In the genomic region with DNA sequence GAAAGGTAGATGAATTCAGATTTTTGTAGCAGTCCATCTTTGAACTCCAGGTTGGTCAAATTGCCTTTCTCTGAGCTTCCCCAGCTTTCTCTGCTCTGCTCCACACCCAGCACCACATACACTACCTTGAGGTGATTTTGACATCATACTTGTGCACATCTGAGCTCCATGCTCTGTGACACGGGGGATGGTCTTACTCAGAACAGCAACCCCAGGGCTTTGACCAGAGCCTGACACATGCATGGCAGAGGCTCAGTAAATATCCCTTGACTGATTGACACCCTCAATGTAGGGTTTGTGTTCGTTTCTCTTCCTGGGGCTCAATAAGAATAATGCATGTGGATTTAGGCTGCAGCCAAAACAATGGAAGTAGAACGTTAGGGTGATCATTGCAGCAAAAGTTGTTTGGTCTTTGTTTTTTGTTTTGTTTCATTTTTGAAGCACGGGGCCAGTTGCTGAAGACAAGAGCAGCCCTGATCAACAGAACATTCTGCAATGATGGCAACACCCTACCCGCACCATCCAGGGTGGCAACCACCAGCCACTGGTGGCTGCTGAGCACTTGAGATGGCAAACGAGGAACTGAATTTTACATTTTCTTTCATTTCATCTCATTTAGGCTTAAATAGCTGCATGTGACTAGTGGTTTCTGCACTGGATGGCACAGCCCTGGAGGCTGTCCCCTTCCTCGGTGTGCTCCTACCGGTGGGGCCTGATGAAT, we compare ENCODE assay signal across 2 cellular contexts.
TF ChIP-seq lines count a peak whose summit lies in the region.

No MANE protein-coding gene starts in this region.

TF ChIP-seq in SK-N-SH, 30 proteins besides CTCF, POLR2A, EP300 and RAD21 (continued from another document):
- TF ChIP-seq, protein P1, sequence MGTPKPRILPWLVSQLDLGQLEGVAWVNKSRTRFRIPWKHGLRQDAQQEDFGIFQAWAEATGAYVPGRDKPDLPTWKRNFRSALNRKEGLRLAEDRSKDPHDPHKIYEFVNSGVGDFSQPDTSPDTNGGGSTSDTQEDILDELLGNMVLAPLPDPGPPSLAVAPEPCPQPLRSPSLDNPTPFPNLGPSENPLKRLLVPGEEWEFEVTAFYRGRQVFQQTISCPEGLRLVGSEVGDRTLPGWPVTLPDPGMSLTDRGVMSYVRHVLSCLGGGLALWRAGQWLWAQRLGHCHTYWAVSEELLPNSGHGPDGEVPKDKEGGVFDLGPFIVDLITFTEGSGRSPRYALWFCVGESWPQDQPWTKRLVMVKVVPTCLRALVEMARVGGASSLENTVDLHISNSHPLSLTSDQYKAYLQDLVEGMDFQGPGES (IDR thresholded peaks at IDR 0.05; ENCODE audit: low read depth, low read length), result no peak
- TF ChIP-seq FOXJ3 (CRISPR knock-in tag; IDR thresholded peaks at IDR 0.05) (no peak), REST (IDR thresholded peaks at IDR 0.05; ENCODE audit: low read depth, low read length) (no peak), TEAD4 (IDR thresholded peaks at IDR 0.05; ENCODE audit: borderline replicate concordance, insufficient read depth) (no peak), TAF1 (IDR thresholded peaks at IDR 0.05; ENCODE audit: borderline replicate concordance, low read depth, low read length) (no peak), MXI1 (IDR thresholded peaks at IDR 0.05; ENCODE audit: low read depth, low read length) (no peak), USF1 (IDR thresholded peaks at IDR 0.05; ENCODE audit: borderline replicate concordance, low read depth) (no peak), GATA2 (CRISPR knock-in tag; IDR thresholded peaks at IDR 0.05) (no peak), SMC3 (IDR thresholded peaks at IDR 0.05; ENCODE audit: low read depth, low read length) (no peak), RFX5 (IDR thresholded peaks at IDR 0.05; ENCODE audit: low read length) (no peak), CHD2 (IDR thresholded peaks at IDR 0.05; ENCODE audit: low read length, partially characterized antibody) (no peak), SIN3A (IDR thresholded peaks at IDR 0.05; ENCODE audit: borderline replicate concordance, low read depth, low read length) (no peak), YY1 (IDR thresholded peaks at IDR 0.05; ENCODE audit: low read depth) (no peak)
TF ChIP-seq in SK-N-SH: peak in this region for 0.

TF ChIP-seq in SK-N-SH treated with all-trans-retinoic acid at 6 μM for 48 hours, 23 proteins besides CTCF, POLR2A, EP300 and RAD21 (continued from another document):
- TF ChIP-seq PPARA (CRISPR knock-in tag; IDR thresholded peaks at IDR 0.05; ENCODE audit: borderline replicate concordance) (no peak), ZFP30 (CRISPR knock-in tag; IDR thresholded peaks at IDR 0.05) (no peak), BACH2 (CRISPR knock-in tag; IDR thresholded peaks at IDR 0.05; ENCODE audit: borderline replicate concordance) (no peak), ARNTL (CRISPR knock-in tag; IDR thresholded peaks at IDR 0.05; ENCODE audit: borderline replicate concordance, low read depth) (no peak), ZFP3 (CRISPR knock-in tag; IDR thresholded peaks at IDR 0.05) (no peak), SNAI2 (CRISPR knock-in tag; IDR thresholded peaks at IDR 0.05) (no peak), ZC3H10 (CRISPR knock-in tag; IDR thresholded peaks at IDR 0.05) (no peak), TOX (CRISPR knock-in tag; IDR thresholded peaks at IDR 0.05; ENCODE audit: borderline replicate concordance) (no peak), RARB (CRISPR knock-in tag; IDR thresholded peaks at IDR 0.05) (no peak), ZNF565 (CRISPR knock-in tag; conservative IDR thresholded peaks at IDR 0.05; ENCODE audit: low read depth) (no peak), CREB5 (CRISPR knock-in tag; IDR thresholded peaks at IDR 0.05; ENCODE audit: low read depth) (no peak)
- TF ChIP-seq, protein P2, sequence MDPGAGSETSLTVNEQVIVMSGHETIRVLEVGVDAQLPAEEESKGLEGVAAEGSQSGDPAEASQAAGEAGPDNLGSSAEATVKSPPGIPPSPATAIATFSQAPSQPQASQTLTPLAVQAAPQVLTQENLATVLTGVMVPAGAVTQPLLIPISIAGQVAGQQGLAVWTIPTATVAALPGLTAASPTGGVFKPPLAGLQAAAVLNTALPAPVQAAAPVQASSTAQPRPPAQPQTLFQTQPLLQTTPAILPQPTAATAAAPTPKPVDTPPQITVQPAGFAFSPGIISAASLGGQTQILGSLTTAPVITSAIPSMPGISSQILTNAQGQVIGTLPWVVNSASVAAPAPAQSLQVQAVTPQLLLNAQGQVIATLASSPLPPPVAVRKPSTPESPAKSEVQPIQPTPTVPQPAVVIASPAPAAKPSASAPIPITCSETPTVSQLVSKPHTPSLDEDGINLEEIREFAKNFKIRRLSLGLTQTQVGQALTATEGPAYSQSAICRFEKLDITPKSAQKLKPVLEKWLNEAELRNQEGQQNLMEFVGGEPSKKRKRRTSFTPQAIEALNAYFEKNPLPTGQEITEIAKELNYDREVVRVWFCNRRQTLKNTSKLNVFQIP (CRISPR knock-in tag; IDR thresholded peaks at IDR 0.05; ENCODE audit: borderline replicate concordance, low read depth), result no peak
